ENCODE assay signal across 1 cellular context in the genomic region with DNA sequence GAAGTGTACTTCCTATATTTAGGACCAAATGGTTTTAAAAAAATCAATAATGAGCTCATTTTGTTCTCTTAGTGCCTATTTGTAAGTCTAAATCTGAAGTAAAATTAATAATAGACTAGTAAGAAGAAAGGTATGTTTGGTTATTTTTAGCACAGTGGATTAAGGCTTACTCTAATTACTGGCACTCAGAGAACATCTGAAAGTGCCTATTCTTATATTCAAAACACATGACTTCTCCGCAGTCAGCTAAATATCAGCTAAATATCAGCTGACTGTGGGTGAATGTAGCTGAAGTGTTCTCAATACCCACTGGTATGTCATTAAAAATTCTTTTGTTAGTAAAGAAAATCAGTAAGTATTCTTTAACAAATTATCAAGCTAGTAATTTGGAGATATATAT.
TF ChIP-seq lines count a peak whose summit lies in the region.

No MANE protein-coding gene starts in this region.

TF ChIP-seq in GM23338, 12 proteins besides CTCF, POLR2A, EP300 and RAD21 (continued from another document):
- TF ChIP-seq, protein P1, sequence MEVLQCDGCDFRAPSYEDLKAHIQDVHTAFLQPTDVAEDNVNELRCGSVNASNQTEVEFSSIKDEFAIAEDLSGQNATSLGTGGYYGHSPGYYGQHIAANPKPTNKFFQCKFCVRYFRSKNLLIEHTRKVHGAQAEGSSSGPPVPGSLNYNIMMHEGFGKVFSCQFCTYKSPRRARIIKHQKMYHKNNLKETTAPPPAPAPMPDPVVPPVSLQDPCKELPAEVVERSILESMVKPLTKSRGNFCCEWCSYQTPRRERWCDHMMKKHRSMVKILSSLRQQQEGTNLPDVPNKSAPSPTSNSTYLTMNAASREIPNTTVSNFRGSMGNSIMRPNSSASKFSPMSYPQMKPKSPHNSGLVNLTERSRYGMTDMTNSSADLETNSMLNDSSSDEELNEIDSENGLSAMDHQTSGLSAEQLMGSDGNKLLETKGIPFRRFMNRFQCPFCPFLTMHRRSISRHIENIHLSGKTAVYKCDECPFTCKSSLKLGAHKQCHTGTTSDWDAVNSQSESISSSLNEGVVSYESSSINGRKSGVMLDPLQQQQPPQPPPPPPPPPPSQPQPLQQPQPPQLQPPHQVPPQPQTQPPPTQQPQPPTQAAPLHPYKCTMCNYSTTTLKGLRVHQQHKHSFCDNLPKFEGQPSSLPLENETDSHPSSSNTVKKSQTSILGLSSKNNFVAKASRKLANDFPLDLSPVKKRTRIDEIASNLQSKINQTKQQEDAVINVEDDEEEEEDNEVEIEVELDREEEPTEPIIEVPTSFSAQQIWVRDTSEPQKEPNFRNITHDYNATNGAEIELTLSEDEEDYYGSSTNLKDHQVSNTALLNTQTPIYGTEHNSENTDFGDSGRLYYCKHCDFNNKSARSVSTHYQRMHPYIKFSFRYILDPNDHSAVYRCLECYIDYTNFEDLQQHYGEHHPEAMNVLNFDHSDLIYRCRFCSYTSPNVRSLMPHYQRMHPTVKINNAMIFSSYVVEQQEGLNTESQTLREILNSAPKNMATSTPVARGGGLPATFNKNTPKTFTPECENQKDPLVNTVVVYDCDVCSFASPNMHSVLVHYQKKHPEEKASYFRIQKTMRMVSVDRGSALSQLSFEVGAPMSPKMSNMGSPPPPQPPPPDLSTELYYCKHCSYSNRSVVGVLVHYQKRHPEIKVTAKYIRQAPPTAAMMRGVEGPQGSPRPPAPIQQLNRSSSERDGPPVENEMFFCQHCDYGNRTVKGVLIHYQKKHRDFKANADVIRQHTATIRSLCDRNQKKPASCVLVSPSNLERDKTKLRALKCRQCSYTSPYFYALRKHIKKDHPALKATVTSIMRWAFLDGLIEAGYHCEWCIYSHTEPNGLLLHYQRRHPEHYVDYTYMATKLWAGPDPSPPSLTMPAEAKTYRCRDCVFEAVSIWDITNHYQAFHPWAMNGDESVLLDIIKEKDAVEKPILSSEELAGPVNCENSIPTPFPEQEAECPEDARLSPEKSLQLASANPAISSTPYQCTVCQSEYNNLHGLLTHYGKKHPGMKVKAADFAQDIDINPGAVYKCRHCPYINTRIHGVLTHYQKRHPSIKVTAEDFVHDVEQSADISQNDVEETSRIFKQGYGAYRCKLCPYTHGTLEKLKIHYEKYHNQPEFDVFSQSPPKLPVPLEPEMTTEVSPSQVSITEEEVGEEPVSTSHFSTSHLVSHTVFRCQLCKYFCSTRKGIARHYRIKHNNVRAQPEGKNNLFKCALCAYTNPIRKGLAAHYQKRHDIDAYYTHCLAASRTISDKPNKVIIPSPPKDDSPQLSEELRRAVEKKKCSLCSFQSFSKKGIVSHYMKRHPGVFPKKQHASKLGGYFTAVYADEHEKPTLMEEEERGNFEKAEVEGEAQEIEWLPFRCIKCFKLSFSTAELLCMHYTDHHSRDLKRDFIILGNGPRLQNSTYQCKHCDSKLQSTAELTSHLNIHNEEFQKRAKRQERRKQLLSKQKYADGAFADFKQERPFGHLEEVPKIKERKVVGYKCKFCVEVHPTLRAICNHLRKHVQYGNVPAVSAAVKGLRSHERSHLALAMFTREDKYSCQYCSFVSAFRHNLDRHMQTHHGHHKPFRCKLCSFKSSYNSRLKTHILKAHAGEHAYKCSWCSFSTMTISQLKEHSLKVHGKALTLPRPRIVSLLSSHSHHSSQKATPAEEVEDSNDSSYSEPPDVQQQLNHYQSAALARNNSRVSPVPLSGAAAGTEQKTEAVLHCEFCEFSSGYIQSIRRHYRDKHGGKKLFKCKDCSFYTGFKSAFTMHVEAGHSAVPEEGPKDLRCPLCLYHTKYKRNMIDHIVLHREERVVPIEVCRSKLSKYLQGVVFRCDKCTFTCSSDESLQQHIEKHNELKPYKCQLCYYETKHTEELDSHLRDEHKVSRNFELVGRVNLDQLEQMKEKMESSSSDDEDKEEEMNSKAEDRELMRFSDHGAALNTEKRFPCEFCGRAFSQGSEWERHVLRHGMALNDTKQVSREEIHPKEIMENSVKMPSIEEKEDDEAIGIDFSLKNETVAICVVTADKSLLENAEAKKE (CRISPR knock-in tag; IDR thresholded peaks at IDR 0.05): no peak
- TF ChIP-seq CREB1 (CRISPR knock-in tag; IDR thresholded peaks at IDR 0.05; ENCODE audit: low read depth) (no peak), JUNB (IDR thresholded peaks at IDR 0.05; ENCODE audit: unreplicated experiment) (no peak), EZH2phosphoT487 (IDR thresholded peaks at IDR 0.05; ENCODE audit: unreplicated experiment) (no peak), POLR2AphosphoS5 (IDR thresholded peaks at IDR 0.05; ENCODE audit: low read depth) (no peak)
- TF ChIP-seq, protein P2, sequence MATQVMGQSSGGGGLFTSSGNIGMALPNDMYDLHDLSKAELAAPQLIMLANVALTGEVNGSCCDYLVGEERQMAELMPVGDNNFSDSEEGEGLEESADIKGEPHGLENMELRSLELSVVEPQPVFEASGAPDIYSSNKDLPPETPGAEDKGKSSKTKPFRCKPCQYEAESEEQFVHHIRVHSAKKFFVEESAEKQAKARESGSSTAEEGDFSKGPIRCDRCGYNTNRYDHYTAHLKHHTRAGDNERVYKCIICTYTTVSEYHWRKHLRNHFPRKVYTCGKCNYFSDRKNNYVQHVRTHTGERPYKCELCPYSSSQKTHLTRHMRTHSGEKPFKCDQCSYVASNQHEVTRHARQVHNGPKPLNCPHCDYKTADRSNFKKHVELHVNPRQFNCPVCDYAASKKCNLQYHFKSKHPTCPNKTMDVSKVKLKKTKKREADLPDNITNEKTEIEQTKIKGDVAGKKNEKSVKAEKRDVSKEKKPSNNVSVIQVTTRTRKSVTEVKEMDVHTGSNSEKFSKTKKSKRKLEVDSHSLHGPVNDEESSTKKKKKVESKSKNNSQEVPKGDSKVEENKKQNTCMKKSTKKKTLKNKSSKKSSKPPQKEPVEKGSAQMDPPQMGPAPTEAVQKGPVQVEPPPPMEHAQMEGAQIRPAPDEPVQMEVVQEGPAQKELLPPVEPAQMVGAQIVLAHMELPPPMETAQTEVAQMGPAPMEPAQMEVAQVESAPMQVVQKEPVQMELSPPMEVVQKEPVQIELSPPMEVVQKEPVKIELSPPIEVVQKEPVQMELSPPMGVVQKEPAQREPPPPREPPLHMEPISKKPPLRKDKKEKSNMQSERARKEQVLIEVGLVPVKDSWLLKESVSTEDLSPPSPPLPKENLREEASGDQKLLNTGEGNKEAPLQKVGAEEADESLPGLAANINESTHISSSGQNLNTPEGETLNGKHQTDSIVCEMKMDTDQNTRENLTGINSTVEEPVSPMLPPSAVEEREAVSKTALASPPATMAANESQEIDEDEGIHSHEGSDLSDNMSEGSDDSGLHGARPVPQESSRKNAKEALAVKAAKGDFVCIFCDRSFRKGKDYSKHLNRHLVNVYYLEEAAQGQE (IDR thresholded peaks at IDR 0.05; ENCODE audit: unreplicated experiment): no peak
TF ChIP-seq in GM23338: peak in this region for 0.
